Comparison of ENCODE assay signal across 8 cellular contexts in the genomic region with DNA sequence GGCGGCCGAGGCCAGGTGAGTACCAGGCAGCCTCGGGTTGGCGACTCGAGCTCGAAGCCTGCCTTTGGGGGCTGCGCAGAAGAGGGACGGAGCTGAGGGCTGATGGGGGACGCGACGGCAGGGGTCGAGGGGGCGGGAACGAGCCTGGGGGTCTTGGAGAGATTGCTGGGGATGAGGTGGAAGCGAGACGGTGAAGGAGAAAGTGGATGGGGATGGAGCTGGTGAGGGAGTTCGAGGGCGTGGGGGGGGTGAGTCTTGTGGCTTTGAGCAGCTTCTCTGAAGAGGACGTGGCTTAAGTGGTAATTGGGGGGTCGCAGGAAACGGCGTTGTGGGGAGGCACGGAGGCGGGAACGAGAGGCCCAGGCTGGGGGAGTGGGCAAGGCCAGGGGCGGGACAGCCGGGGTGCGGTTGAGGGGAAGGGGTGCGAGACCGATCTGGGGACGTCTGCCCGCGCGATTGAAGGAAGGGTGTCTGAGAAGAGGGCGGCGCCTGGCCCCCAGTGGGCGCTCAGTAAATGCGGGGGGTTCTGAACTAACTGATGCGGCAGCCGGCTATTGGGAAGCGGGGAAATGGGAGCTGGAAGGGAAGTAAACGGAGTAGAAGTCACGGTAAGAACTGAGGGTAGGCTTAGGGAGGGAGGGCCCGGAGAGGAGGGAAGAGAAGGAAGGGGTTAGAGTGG. TPM values are rescaled to one million over a fixed set of nuclear protein-coding genes. Genes with fewer than 3 reads are reported as not detected.
DNase-seq lines count a peak whose midpoint lies in the region; ATAC-seq, FAIRE-seq and TF ChIP-seq lines count a peak whose summit lies in the region.

No MANE protein-coding gene starts in this region.

- H2BK12ac ChIP-seq in H1 (ENCODE audit: low read depth, low read length) = no peak overlapping the region

- peak overlapping the region; percentile 69 to 87 (median 72) for H3K4me3 ChIP-seq in H1 (ENCODE audit: extremely low read depth in 1 of 4, insufficient read depth in 2 of 4, low read depth in 3 of 4, low read length in 4 of 4)
- H3K4me3 ChIP-seq in muscle layer of duodenum (ENCODE audit: low read depth in 1 of 2, low read length in 2 of 2) = peak overlapping the region; percentile 85 to 88

- no peak for TF ChIP-seq EP300 in H1 (IDR thresholded peaks at IDR 0.05; ENCODE audit: borderline replicate concordance in 1 of 2, low read depth in 2 of 2, low read length in 2 of 2)

- H3K79me1 ChIP-seq in H1 (ENCODE audit: low read depth, low read length) = peaks cover 31% of the 10 kb centered on the region

- peaks cover 24 to 30% of the 10 kb centered on the region in 2 experiments for H4K20me1 ChIP-seq in H1 (replicated peaks in 1 of 2; ENCODE audit: control insufficient read depth in 1 of 2, insufficient read depth in 2 of 2, low read length in 2 of 2)

- WGBS in H1 (ENCODE audit: extremely low coverage in 1 of 2, insufficient coverage in 1 of 2, insufficient read length in 1 of 2, insufficient replicate concordance in 2 of 2, low coverage in 1 of 2, low lambda C conversion rate in 2 of 2, missing lambda C conversion rate in 1 of 2), 2 experiments = 3% methylated on average over 22 of the region's 44 CpGs; no CpG with 5 or more reads in 1 of the 2 experiments

- peak overlapping the region; percentile 67 for H4K5ac ChIP-seq in H1 (ENCODE audit: insufficient read length, low read depth, low read length)

- H3K79me2 ChIP-seq in H1 (ENCODE audit: control insufficient read depth in 1 of 2, insufficient read depth in 2 of 2, low read length in 2 of 2) = peaks cover 4 to 68% of the 10 kb centered on the region in 2 experiments; a peak in 3 of 4 replicates

- no peaks in the 10 kb centered on the region for H3K27me3 Mint-ChIP-seq in stimulated activated naive CD8-positive, alpha-beta T cell treated with anti-CD3 and anti-CD28 coated beads, Interleukin-15, amount 100 ng/mL, for 72 hours

- CTCF ChIA-PET in H1 (lab: Charles Lee; ENCODE audit: partially characterized antibody) = interaction anchor here (0.8 to 2.4 kb wide), 5 partner anchors 8 to 217 kb away, joined by 4 to 7 read pairs (median 4); no protein-coding TSS in a partner anchor

- H2AFZ ChIP-seq in H1 (ENCODE audit: low read length) = no peak overlapping the region

- H4K91ac ChIP-seq in H1 (replicated peaks; ENCODE audit: insufficient read length, low read length) = peak overlapping the region; percentile 6

- H3K23ac ChIP-seq in H1 (ENCODE audit: insufficient read length) = no peak overlapping the region

- peaks cover 77% of the 10 kb centered on the region for H3K4me1 Mint-ChIP-seq in stimulated activated naive CD8-positive, alpha-beta T cell treated with anti-CD3 and anti-CD28 coated beads, Interleukin-15, amount 100 ng/mL, for 72 hours

- H3K36me3 ChIP-seq in H1 (ENCODE audit: control insufficient read depth in 2 of 4, insufficient read depth in 4 of 4, low read length in 3 of 4) (peaks cover 0 to 12% (median 3%) of the 10 kb centered on the region in 4 experiments; a peak in 4 of 8 replicates), muscle layer of duodenum (ENCODE audit: control insufficient read depth in 1 of 2, insufficient read depth in 2 of 2, low read length in 2 of 2) (peaks cover 0 to 7% of the 10 kb centered on the region in 2 donors)

- H3K27ac Mint-ChIP-seq in stimulated activated naive CD8-positive, alpha-beta T cell treated with anti-CD3 and anti-CD28 coated beads, Interleukin-15, amount 100 ng/mL, for 72 hours = peak overlapping the region; percentile 97 to 98

- H3K4ac ChIP-seq in H1 (replicated peaks; ENCODE audit: insufficient read length, low read depth, low read length) = no peak overlapping the region

- H2BK20ac ChIP-seq in H1 (ENCODE audit: low read length) = no peak overlapping the region

- H3K4me1 ChIP-seq in H1 (replicated peaks in 1 of 4; ENCODE audit: control insufficient read depth in 3 of 4, insufficient read depth in 4 of 4, low read length in 3 of 4) (peaks cover 4 to 13% (median 9%) of the 10 kb centered on the region in 4 experiments), muscle layer of duodenum (ENCODE audit: control insufficient read depth in 1 of 2, insufficient read depth in 2 of 2, low read length in 2 of 2) (peaks cover 10 to 42% of the 10 kb centered on the region in 2 donors)

- H3K18ac ChIP-seq in H1 (ENCODE audit: extremely low read depth, low read length) = no peak overlapping the region; the same call in 1 of the 2 replicates

- POLR2A ChIA-PET in H1 (lab: Charles Lee; ENCODE audit: partially characterized antibody) = interaction anchor here (0.6 to 2.4 kb wide), 8 partner anchors 10 to 295 kb away, joined by 3 to 13 read pairs (median 4); a partner anchor contains a TSS

- no peak for TF ChIP-seq CTCF in H1 (IDR thresholded peaks at IDR 0.05; ENCODE audit: control extremely low read depth in 1 of 3, insufficient read depth in 1 of 3, low read depth in 1 of 3, low read length in 3 of 3)

- no peak overlapping the region for H2BK15ac ChIP-seq in H1 (ENCODE audit: low read length)

- no peak for TF ChIP-seq RAD21 in H1 (IDR thresholded peaks at IDR 0.05 in 1 of 2, conservative IDR thresholded peaks at IDR 0.05 in 1 of 2; ENCODE audit: low read depth in 2 of 2, low read length in 2 of 2)

- H3K14ac ChIP-seq in H1 (ENCODE audit: insufficient read length) = no peak overlapping the region

- H3K4me3 Mint-ChIP-seq in stimulated activated naive CD8-positive, alpha-beta T cell treated with anti-CD3 and anti-CD28 coated beads, Interleukin-15, amount 100 ng/mL, for 72 hours = peak overlapping the region; percentile 92 to 100

- ATAC-seq in stimulated activated naive CD8-positive, alpha-beta T cell treated with anti-CD3 and anti-CD28 coated beads, Interleukin-15, amount 100 ng/mL, for 72 hours = peak; percentile 6
- ATAC-seq in GM21717 (IDR thresholded peaks at IDR 0.05; ENCODE audit: unreplicated experiment) (no peak), HG02678 (IDR thresholded peaks at IDR 0.05; ENCODE audit: unreplicated experiment) (no peak)

- H3K27me3 ChIP-seq in H1 (replicated peaks in 1 of 4; ENCODE audit: control insufficient read depth in 3 of 4, extremely low read depth in 1 of 4, insufficient read depth in 3 of 4, low read length in 3 of 4) (no peaks in the 10 kb centered on the region), muscle layer of duodenum (ENCODE audit: low read depth, low read length) (no peaks in the 10 kb centered on the region)

- H3K23me2 ChIP-seq in H1 (ENCODE audit: low read depth, low read length) = peaks cover 17% of the 10 kb centered on the region

- no peak for FAIRE-seq in H1 (lab: Jason Lieb, UNC)

- peak overlapping the region; percentile 79 to 80 for H3K4me2 ChIP-seq in H1 (ENCODE audit: insufficient read depth in 1 of 2, low read depth in 2 of 2, low read length in 2 of 2)

- H3K27ac ChIP-seq in H1 (ENCODE audit: low read depth, low read length) (no peak overlapping the region; the same call in 1 of the 2 replicates), muscle layer of duodenum (ENCODE audit: low read length) (peak overlapping the region; percentile 82)

- TF ChIP-seq POLR2A in H1 (IDR thresholded peaks at IDR 0.05; ENCODE audit: control extremely low read depth in 1 of 2, low read depth in 2 of 2, low read length in 2 of 2) = no peak

- no peak overlapping the region for H2BK120ac ChIP-seq in H1 (replicated peaks; ENCODE audit: low read depth, low read length)

- H2BK5ac ChIP-seq in H1 (ENCODE audit: low read depth, low read length) = peak overlapping the region; percentile 93; the same call in 1 of the 2 replicates

- no peak overlapping the region for H2AK5ac ChIP-seq in H1 (ENCODE audit: low read depth, low read length)

- H3K9ac ChIP-seq in H1 (replicated peaks in 1 of 4; ENCODE audit: extremely low read depth in 1 of 4, low read depth in 3 of 4, low read length in 3 of 4) = peak overlapping the region; percentile 45 to 87 (median 57); a peak in 6 of 7 replicates

- H4K8ac ChIP-seq in H1 (ENCODE audit: extremely low read depth, insufficient read depth, low read length) = peak overlapping the region; percentile 59; the same call in 1 of the 2 replicates

- H3K9me3 ChIP-seq in H1 (ENCODE audit: insufficient read depth in 2 of 2, low read depth in 1 of 2, low read length in 1 of 2) (no peaks in the 10 kb centered on the region), muscle layer of duodenum (ENCODE audit: control insufficient read depth in 1 of 2, low read length in 2 of 2) (no peaks in the 10 kb centered on the region)

- DNase-seq in DMS79 (lab: John Stamatoyannopoulos, UW) = peak; percentile 8
- peak; percentile 17 for DNase-seq in LoVo (ENCODE audit: low spot score)
- peak; percentile 25 to 36 for DNase-seq in activated CD4-positive, alpha-beta T cell treated with anti-CD3 and anti-CD28 coated beads, Interleukin-2, amount 50 U/mL, for 4 hours
- peak in 1 of 2 experiments; percentile 73 for DNase-seq in H1 (ENCODE audit: low read depth in 1 of 2, low spot score in 2 of 2)
- peak; percentile 48 to 66 for DNase-seq in stimulated activated naive CD8-positive, alpha-beta T cell treated with anti-CD3 and anti-CD28 coated beads, Interleukin-15, amount 100 ng/mL, for 72 hours

- H3K9me3 Mint-ChIP-seq in stimulated activated naive CD8-positive, alpha-beta T cell treated with anti-CD3 and anti-CD28 coated beads, Interleukin-15, amount 100 ng/mL, for 72 hours = no peaks in the 10 kb centered on the region

- no peak overlapping the region for H3K56ac ChIP-seq in H1 (replicated peaks; ENCODE audit: insufficient read length, low read depth, low read length)

RNA-seq across cellular contexts. Expression of a gene that starts 0.4 kb away (rescaled TPM):
- 76.8 and 77.1 TPM in 2 replicates for total RNA-seq in H1 (2021; fragmentation: NEBNext Ultra II Directional; extraction: Animal tissue kit (Norgen Biotek cat#: 25700))
- 27.6 and 40.0 TPM in 2 replicates for polyA plus RNA-seq in H1 (2011; rRNA removed)
- polyA plus RNA-seq in H1 (2011; cell fraction: cytosol; rRNA removed) = 26.7 TPM
- polyA plus RNA-seq in H1 (2011; cell fraction: nucleus; rRNA removed) = 102 TPM
- 43.2 to 61.2 TPM (median 54.2 TPM) in 4 replicates for polyA plus RNA-seq in H1 (2012, experiment 1 of 2)
- polyA plus RNA-seq in H1 (2012, experiment 2 of 2) = 37.9 TPM
- 33.9 TPM for polyA plus RNA-seq in H1 (2013, experiment 1 of 2)
- 30.2 TPM for polyA plus RNA-seq in H1 (2013, experiment 2 of 2)
- 51.3 and 52.3 TPM in 2 replicates for polyA minus RNA-seq in H1 (2011; rRNA and poly(A)+ RNA removed)
- 53.7 TPM for polyA minus RNA-seq in H1 (2011; cell fraction: cytosol; rRNA and poly(A)+ RNA removed)
- 45.4 TPM for polyA minus RNA-seq in H1 (2011; cell fraction: nucleus; rRNA and poly(A)+ RNA removed)

RNA-seq across cellular contexts. Expression of a gene that starts 0.7 kb away (rescaled TPM):
- total RNA-seq in H1 (2021; fragmentation: NEBNext Ultra II Directional; extraction: Animal tissue kit (Norgen Biotek cat#: 25700)) = 23.2 and 23.5 TPM in 2 replicates
- polyA plus RNA-seq in H1 (2011; rRNA removed) = 18.4 and 18.9 TPM in 2 replicates
- polyA plus RNA-seq in H1 (2011; cell fraction: cytosol; rRNA removed) = 20.5 TPM
- 27.7 TPM for polyA plus RNA-seq in H1 (2011; cell fraction: nucleus; rRNA removed)
- polyA plus RNA-seq in H1 (2012, experiment 1 of 2) = 19.8 to 25.4 TPM (median 24.1 TPM) in 4 replicates
- polyA plus RNA-seq in H1 (2012, experiment 2 of 2) = 10.9 TPM
- polyA plus RNA-seq in H1 (2013, experiment 1 of 2) = 23.0 TPM
- 24.3 TPM for polyA plus RNA-seq in H1 (2013, experiment 2 of 2)
- 9.2 and 17.3 TPM in 2 replicates for polyA minus RNA-seq in H1 (2011; rRNA and poly(A)+ RNA removed)
- polyA minus RNA-seq in H1 (2011; cell fraction: cytosol; rRNA and poly(A)+ RNA removed) = 8.3 TPM
- polyA minus RNA-seq in H1 (2011; cell fraction: nucleus; rRNA and poly(A)+ RNA removed) = 11.8 TPM

RNA-seq across cellular contexts. Expression of a gene that starts 49.4 kb away (rescaled TPM):
- total RNA-seq in H1 (2021; fragmentation: NEBNext Ultra II Directional; extraction: Animal tissue kit (Norgen Biotek cat#: 25700)) = 9.2 and 11.1 TPM in 2 replicates
- 6.1 and 11.2 TPM in 2 replicates for polyA plus RNA-seq in H1 (2011; rRNA removed)
- polyA plus RNA-seq in H1 (2011; cell fraction: cytosol; rRNA removed) = 8.1 TPM
- polyA plus RNA-seq in H1 (2011; cell fraction: nucleus; rRNA removed) = 28.3 TPM
- polyA plus RNA-seq in H1 (2012, experiment 1 of 2) = 5.0 to 9.0 TPM (median 7.1 TPM) in 4 replicates
- 4.6 TPM for polyA plus RNA-seq in H1 (2012, experiment 2 of 2)
- polyA plus RNA-seq in H1 (2013, experiment 1 of 2) = 6.6 TPM
- 6.1 TPM for polyA plus RNA-seq in H1 (2013, experiment 2 of 2)
- polyA minus RNA-seq in H1 (2011; rRNA and poly(A)+ RNA removed) = 9.4 and 10.3 TPM in 2 replicates
- 6.2 TPM for polyA minus RNA-seq in H1 (2011; cell fraction: cytosol; rRNA and poly(A)+ RNA removed)
- polyA minus RNA-seq in H1 (2011; cell fraction: nucleus; rRNA and poly(A)+ RNA removed) = 13.3 TPM
